ENCODE assay signal across 8 cellular contexts in the genomic region with DNA sequence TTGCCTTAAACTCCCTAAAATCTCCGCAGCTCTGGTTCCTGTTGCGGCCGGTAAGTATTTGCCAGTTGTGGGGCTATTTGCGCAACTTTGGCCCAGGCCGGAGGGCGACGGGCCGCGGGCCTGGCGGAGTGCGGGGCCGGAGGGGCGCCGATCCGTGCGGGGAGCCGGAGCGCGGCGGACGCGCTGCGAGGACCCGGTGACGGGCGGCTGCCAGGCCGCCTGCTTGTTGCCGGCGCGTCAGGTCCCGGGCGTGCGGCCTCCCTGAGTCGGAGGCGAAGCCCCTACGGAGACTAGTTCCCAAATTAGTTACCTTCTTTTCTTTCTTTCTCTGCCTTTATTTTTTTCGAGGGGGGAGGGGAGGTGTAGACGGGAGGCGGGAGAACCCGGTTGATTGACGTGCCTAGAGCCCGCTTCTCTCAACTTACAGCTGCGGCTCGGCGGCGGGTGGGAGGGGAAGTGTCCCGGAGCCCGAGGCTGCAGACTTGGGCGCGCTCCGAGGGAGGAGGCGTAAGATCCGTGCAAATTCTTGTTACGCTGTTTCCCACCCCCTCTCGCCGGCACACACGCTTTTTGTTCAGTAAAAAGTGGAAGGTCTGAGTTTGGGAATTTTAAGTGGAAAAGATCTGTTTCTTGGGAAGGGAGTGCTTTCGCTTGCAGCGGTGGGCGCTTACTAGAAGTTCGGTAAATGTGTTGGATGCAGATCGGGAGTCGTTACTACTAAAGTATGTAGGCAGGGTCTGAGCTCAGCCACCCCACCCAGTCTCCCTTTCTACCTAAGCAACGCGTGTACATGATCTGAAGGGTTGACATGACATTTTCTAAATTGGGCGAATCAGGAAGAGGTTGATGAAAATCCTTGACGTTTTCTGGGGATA. TPM values are rescaled to one million over a fixed set of nuclear protein-coding genes. Genes with fewer than 3 reads are reported as not detected.
A peak's percentile ranks its signal among the peaks of the same experiment; 100 is the strongest.
DNase-seq lines count a peak whose midpoint lies in the region; ATAC-seq and TF ChIP-seq lines count a peak whose summit lies in the region.

No MANE protein-coding gene starts in this region.

- H3K9ac ChIP-seq in HUES48 (ENCODE audit: low read depth, low read length) (peak overlapping the region; percentile 96), OCI-LY3 (ENCODE audit: low read length) (peak overlapping the region; percentile 94)

- peaks cover 97% of the 10 kb centered on the region for H3K79me2 ChIP-seq in OCI-LY3 (ENCODE audit: low read length)

- H3K4me2 ChIP-seq in OCI-LY3 (ENCODE audit: low read length), result peak overlapping the region; percentile 76

- no peaks in the 10 kb centered on the region for H3K27me3 ChIP-seq in BE2C
- H3K27me3 ChIP-seq in HUES48 (ENCODE audit: control insufficient read depth, insufficient read depth, low read length), result no peaks in the 10 kb centered on the region
- H3K27me3 ChIP-seq in OCI-LY3 (ENCODE audit: low read depth, low read length), result no peaks in the 10 kb centered on the region

- no peak overlapping the region for H2AFZ ChIP-seq in OCI-LY3 (ENCODE audit: low read depth, low read length)

- peak; percentile 20 for ATAC-seq in GM19438 (IDR thresholded peaks at IDR 0.05; ENCODE audit: low read depth, unreplicated experiment)

- TF ChIP-seq CTCF in BE2C (IDR thresholded peaks at IDR 0.05; ENCODE audit: low read depth, low read length), result no peak
- no peak for TF ChIP-seq CTCF in OCI-LY3 (IDR thresholded peaks at IDR 0.05; ENCODE audit: low read depth, low read length)

- H3K9me3 ChIP-seq in BE2C (no peaks in the 10 kb centered on the region), HUES48 (ENCODE audit: control insufficient read depth, insufficient read depth, low read length) (no peaks in the 10 kb centered on the region), OCI-LY3 (ENCODE audit: insufficient read depth, low read length) (no peaks in the 10 kb centered on the region)

- DNase-seq in BE2C (peak; percentile 89), activated T-cell treated with anti-CD3 and anti-CD28 coated beads for 1 hour (ENCODE audit: low read depth) (peak; percentile 73), epidermal melanocyte (ENCODE audit: insufficient read length, low spot score) (peak; percentile 65), midbrain (lab: John Stamatoyannopoulos, UW) (peak; percentile 89)
- DNase-seq in stimulated activated CD8-positive, alpha-beta memory T cell treated with anti-CD3 and anti-CD28 coated beads, Interleukin-15, amount 100 ng/mL, for 24 hours (ENCODE audit: low read depth), result peak; percentile 53

- H3K4me3 ChIP-seq in BE2C (ENCODE audit: low read depth, low read length), result peak overlapping the region; percentile 90
- H3K4me3 ChIP-seq in HUES48 (ENCODE audit: low read depth, low read length), result peak overlapping the region; percentile 87
- peak overlapping the region; percentile 80 for H3K4me3 ChIP-seq in OCI-LY3 (ENCODE audit: low read length)

- H3K4me1 ChIP-seq in BE2C (peaks cover 9% of the 10 kb centered on the region; the same call in 1 of the 2 replicates), HUES48 (ENCODE audit: control insufficient read depth, insufficient read depth, low read length) (peaks cover 47% of the 10 kb centered on the region), OCI-LY3 (ENCODE audit: low read length) (peaks cover 49% of the 10 kb centered on the region)

- H3K36me3 ChIP-seq in BE2C, result no peaks in the 10 kb centered on the region
- peaks cover 3% of the 10 kb centered on the region; the same call in 1 of the 2 replicates for H3K36me3 ChIP-seq in HUES48 (ENCODE audit: control insufficient read depth, insufficient read depth, low read length)
- H3K36me3 ChIP-seq in OCI-LY3 (replicated peaks; ENCODE audit: low read depth, low read length), result no peaks in the 10 kb centered on the region

- H4K20me1 ChIP-seq in OCI-LY3 (ENCODE audit: insufficient read depth, low read length), result peaks cover 16% of the 10 kb centered on the region

- peak overlapping the region; percentile 100 for H3K27ac ChIP-seq in HUES48 (ENCODE audit: low read depth, low read length)
- H3K27ac ChIP-seq in OCI-LY3 (ENCODE audit: low read length), result peak overlapping the region; percentile 93

RNA-seq across cellular contexts. Expression of a gene that starts 0.6 kb away (rescaled TPM):
- 19.4 TPM for polyA plus RNA-seq in BE2C (2012; ENCODE audit: insufficient read depth, insufficient read length, low read depth)

RNA-seq across cellular contexts. Expression of a gene that starts 1.5 kb away (rescaled TPM):
- polyA plus RNA-seq in BE2C (2012; ENCODE audit: insufficient read depth, insufficient read length, low read depth), result 4.6 TPM

RNA-seq across cellular contexts. Expression of a gene that starts 35.4 kb away (rescaled TPM):
- 3.4 TPM for polyA plus RNA-seq in BE2C (2012; ENCODE audit: insufficient read depth, insufficient read length, low read depth)

RNA-seq across cellular contexts. Expression of a gene that starts 39.8 kb away (rescaled TPM):
- 2.6 TPM for polyA plus RNA-seq in BE2C (2012; ENCODE audit: insufficient read depth, insufficient read length, low read depth)

RNA-seq across cellular contexts. Expression of a gene that starts 44.6 kb away (rescaled TPM):
- polyA plus RNA-seq in BE2C (2012; ENCODE audit: insufficient read depth, insufficient read length, low read depth), result 1.2 TPM

Comparison
In these comparisons a context has a peak if more than half of its experiments do, and no peak if none do; other contexts are left out.
1. Peak in every context shown above with its lines: DNase-seq, ATAC-seq, H3K4me3 ChIP-seq and H3K27ac ChIP-seq.